In genomic region chr11:130544266-130544665, GRCh38 we compare ENCODE assay signal across 33 cellular contexts.
"Had no signal": no experiment of that assay in that cellular context is flagged by ENCODE, and none has a peak within 500 bp of the region (broad histone marks: within the 10 kb centered on the region; RNA-seq: fewer than 3 reads in every experiment).

No MANE protein-coding gene starts in this region.

- DNase-seq: Karpas-422, Kasumi-1, KG1, MG63, MM.1S, NCI-H1048, NCI-H1092, NCI-H1092 treated with DMSO at 0.1 percent for 48 hours, NCI-H1105, NCI-H1105 treated with DMSO at 0.1 percent for 48 hours, NCI-H1417, NCI-H1417 treated with DMSO at 0.1 percent for 48 hours, NCI-H1436, NCI-H1436 treated with DMSO at 0.1 percent for 48 hours, NCI-H146, NCI-H1694, NCI-H1694 treated with DMSO at 0.1 percent for 48 hours, NCI-H187, NCI-H187 treated with DMSO at 0.1 percent for 48 hours, NCI-H1930, NCI-H2029, NCI-H2029 treated with DMSO at 0.1 percent for 48 hours, NCI-H2081, NCI-H2081 treated with DMSO at 0.1 percent for 48 hours, NCI-H2107, NCI-H2171, NCI-H2171 treated with DMSO at 0.1 percent for 48 hours, NCI-H2227 treated with DMSO at 0.1 percent for 48 hours, NCI-H226, NCI-H345, NCI-H446, NCI-H446 treated with DMSO at 0.1 percent for 48 hours had no signal

- H3K36me3 ChIP-seq: MG63 had no signal

- H3K27ac ChIP-seq: KMS-11 had no signal

- H3K27me3 ChIP-seq: MG63 had no signal

- H3K4me3 ChIP-seq: MG63 had no signal

- H3K9me3 ChIP-seq: MG63 had no signal
